ENCODE assay signal across 9 cellular contexts in the genomic region with DNA sequence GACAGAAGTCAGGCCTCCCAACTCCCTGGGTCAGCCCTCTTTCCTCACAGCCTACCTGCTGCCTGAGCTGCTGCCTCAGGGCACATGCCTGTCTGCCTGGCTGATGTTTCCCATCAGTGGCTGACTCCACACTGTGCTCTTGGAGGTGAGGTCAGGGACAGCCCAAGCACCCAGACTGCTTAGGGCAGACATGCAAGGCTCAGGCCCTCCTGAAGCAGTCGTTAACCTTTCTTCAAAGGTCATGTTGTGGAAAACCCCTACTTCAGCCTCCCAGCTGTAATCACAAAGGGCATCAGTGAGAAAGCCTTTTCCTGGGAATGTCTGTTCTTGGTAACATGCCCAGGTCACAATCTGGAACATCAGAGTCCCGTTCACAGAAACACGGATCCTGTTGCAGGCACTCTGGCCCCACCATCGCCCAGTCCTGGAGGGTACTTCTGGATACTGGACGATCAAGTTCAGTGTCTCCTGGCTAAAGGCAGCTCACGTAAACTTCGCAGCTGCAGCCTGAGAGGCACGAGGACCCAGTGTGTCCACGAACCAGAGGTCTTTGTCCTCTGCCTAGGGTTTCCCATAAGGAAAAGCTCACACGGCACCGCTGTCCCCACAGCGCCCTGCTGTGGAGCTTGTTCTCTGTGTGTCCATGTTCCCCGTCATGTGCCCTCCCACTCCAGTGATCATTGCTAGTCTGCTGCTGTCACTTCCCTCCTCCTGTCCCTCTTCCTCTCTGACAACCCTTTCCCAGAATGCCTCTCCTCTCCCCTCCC. TPM values are rescaled to one million over a fixed set of nuclear protein-coding genes. Genes with fewer than 3 reads are reported as not detected.
DNase-seq lines count a peak whose midpoint lies in the region; ATAC-seq and TF ChIP-seq lines count a peak whose summit lies in the region.
"Had no signal": no experiment of that assay in that cellular context is flagged by ENCODE, and none has a peak within 500 bp of the region (broad histone marks: within the 10 kb centered on the region; RNA-seq: fewer than 3 reads in every experiment).

No MANE protein-coding gene starts in this region.

- H3K4me1 ChIP-seq in lower lobe of right lung = peaks cover 10% of the 10 kb centered on the region

- no peaks in the 10 kb centered on the region for H3K9me3 ChIP-seq in lower lobe of right lung

- H3K27me3 ChIP-seq in lower lobe of right lung (ENCODE audit: low read depth) (no peaks in the 10 kb centered on the region), brain microvascular endothelial cell (replicated peaks) (no peaks in the 10 kb centered on the region)

- no peak overlapping the region for H3K27ac Mint-ChIP-seq in stimulated activated naive CD8-positive, alpha-beta T cell treated with anti-CD3 and anti-CD28 coated beads, Interleukin-15, amount 100 ng/mL, for 72 hours

- DNase-seq in stimulated activated naive CD8-positive, alpha-beta T cell treated with anti-CD3 and anti-CD28 coated beads, Interleukin-15, Interleukin-2, amounts not matched to agents 100 U/mL and 50 U/mL, for 24 hours = no peak
- DNase-seq in stimulated activated naive CD8-positive, alpha-beta T cell treated with anti-CD3 and anti-CD28 coated beads, Interleukin-15, amount 100 ng/mL, for 72 hours = no peak
- DNase-seq in lower lobe of right lung = no peak
- DNase-seq in brain microvascular endothelial cell = no peak
- no peak for DNase-seq in activated CD4-positive, alpha-beta T cell treated with anti-CD3 and anti-CD28 coated beads for 4 hours
- no peak for DNase-seq in NCI-H146 treated with DMSO at 0.1 percent for 48 hours (lab: John Stamatoyannopoulos, UW; ENCODE audit: unreplicated experiment)
- DNase-seq: stimulated activated CD4-positive, alpha-beta T cell treated with anti-CD3 and anti-CD28 coated beads, Interleukin-12 subunit alpha, Interleukin-12 subunit beta, amount 100 ng/mL, for 4 hours had no signal

- H3K4me3 Mint-ChIP-seq in stimulated activated naive CD8-positive, alpha-beta T cell treated with anti-CD3 and anti-CD28 coated beads, Interleukin-15, amount 100 ng/mL, for 72 hours = no peak overlapping the region

- H3K36me3 ChIP-seq in lower lobe of right lung = no peaks in the 10 kb centered on the region
- H3K36me3 ChIP-seq in brain microvascular endothelial cell (replicated peaks) = no peaks in the 10 kb centered on the region

- H3K9me3 Mint-ChIP-seq in stimulated activated naive CD8-positive, alpha-beta T cell treated with anti-CD3 and anti-CD28 coated beads, Interleukin-15, amount 100 ng/mL, for 72 hours = no peaks in the 10 kb centered on the region

- intact Hi-C loops in lower lobe of right lung (cut with DNase I) = no loop called here

- no peak overlapping the region for H3K4me3 ChIP-seq in lower lobe of right lung
- no peak overlapping the region for H3K4me3 ChIP-seq in brain microvascular endothelial cell (ENCODE audit: low read depth, low read length)

- no peaks in the 10 kb centered on the region for H3K27me3 Mint-ChIP-seq in stimulated activated naive CD8-positive, alpha-beta T cell treated with anti-CD3 and anti-CD28 coated beads, Interleukin-15, amount 100 ng/mL, for 72 hours

- TF ChIP-seq CTCF in lower lobe of right lung (IDR thresholded peaks at IDR 0.05) (no peak), brain microvascular endothelial cell (IDR thresholded peaks at IDR 0.05; ENCODE audit: low read depth, low read length, missing control alignments) (no peak)

- ATAC-seq in stimulated activated naive CD8-positive, alpha-beta T cell treated with anti-CD3 and anti-CD28 coated beads, Interleukin-15, Interleukin-2, amounts not matched to agents 100 U/mL and 50 U/mL, for 24 hours = peak; percentile 78
- no peak for ATAC-seq in stimulated activated naive CD8-positive, alpha-beta T cell treated with anti-CD3 and anti-CD28 coated beads, Interleukin-15, amount 100 ng/mL, for 72 hours
- ATAC-seq in lower lobe of right lung (peak; percentile 77 to 80), HG03196 (IDR thresholded peaks at IDR 0.05; ENCODE audit: unreplicated experiment) (no peak)

- H3K4me1 Mint-ChIP-seq in stimulated activated naive CD8-positive, alpha-beta T cell treated with anti-CD3 and anti-CD28 coated beads, Interleukin-15, amount 100 ng/mL, for 72 hours = peaks cover 11% of the 10 kb centered on the region

- in situ Hi-C loops in brain microvascular endothelial cell (cut with HindIII; ENCODE audit: low pct_ligation_motif_present, low sequenced_read_pairs) = no loop called here

- H3K27ac ChIP-seq in cingulate gyrus (ENCODE audit: low read depth, low read length) (peak overlapping the region; percentile 95), lower lobe of right lung (no peak overlapping the region), brain microvascular endothelial cell (no peak overlapping the region)

RNA-seq across cellular contexts. Expression of gene GNAO1, which starts 54.9 kb away (rescaled TPM):
- 1.8 TPM for total RNA-seq in lower lobe of right lung

Comparison
In these comparisons a context has a peak if more than half of its experiments do, and no peak if none do; other contexts are left out.
1. ATAC-seq: peak in stimulated activated naive CD8-positive, alpha-beta T cell treated with anti-CD3 and anti-CD28 coated beads, Interleukin-15, Interleukin-2, amounts not matched to agents 100 U/mL and 50 U/mL, for 24 hours (single experiment) and lower lobe of right lung (2 of 2); none in stimulated activated naive CD8-positive, alpha-beta T cell treated with anti-CD3 and anti-CD28 coated beads, Interleukin-15, amount 100 ng/mL, for 72 hours (single experiment) and HG03196 (single experiment).